ENCODE assay signal across 11 cellular contexts in genomic region chr3:183638092-183638644, GRCh38. TPM values are rescaled to one million over a fixed set of nuclear protein-coding genes. Genes with fewer than 3 reads are reported as not detected.
DNase-seq lines count a peak whose midpoint lies in the region; ATAC-seq and TF ChIP-seq lines count a peak whose summit lies in the region.
"Had no signal": no experiment of that assay in that cellular context is flagged by ENCODE, and none has a peak within 500 bp of the region (broad histone marks: within the 10 kb centered on the region; RNA-seq: fewer than 3 reads in every experiment).

No MANE protein-coding gene starts in this region.

- no peaks in the 10 kb centered on the region for H3K4me1 ChIP-seq in parathyroid adenoma

- H3K79me2 ChIP-seq in parathyroid adenoma = peaks cover 41% of the 10 kb centered on the region

- DNase-seq in NCI-H510A treated with DMSO at 0.1 percent for 48 hours (lab: John Stamatoyannopoulos, UW) (peak; percentile 13), NCI-H510A (lab: John Stamatoyannopoulos, UW) (no peak), MV-4-11 (lab: John Stamatoyannopoulos, UW) (peak; percentile 4), dermis blood vessel endothelial cell (peak; percentile 36), A172 (ENCODE audit: low spot score) (no peak)
- DNase-seq in activated CD4-positive, CD25-positive, alpha-beta regulatory T cell (lab: John Stamatoyannopoulos, UW) = no peak
- DNase-seq: amygdala; stimulated activated CD4-positive, alpha-beta T cell treated with anti-CD3 and anti-CD28 coated beads, Interleukin-4, amount 100 ng/mL, for 1 hour; T-helper 9 cell had no signal

- no peak for ATAC-seq in GM18868 (IDR thresholded peaks at IDR 0.05; ENCODE audit: unreplicated experiment)

- H2AFZ ChIP-seq in parathyroid adenoma = no peak overlapping the region

- no peak overlapping the region for H3K9ac ChIP-seq in parathyroid adenoma

- H3K27ac ChIP-seq in parathyroid adenoma = peak overlapping the region; percentile 99

- H3K36me3 ChIP-seq in parathyroid adenoma (ENCODE audit: control insufficient read depth, insufficient read depth, low read length) = no peaks in the 10 kb centered on the region

- H3K9me3 ChIP-seq in parathyroid adenoma (ENCODE audit: control insufficient read depth, low read length) = no peaks in the 10 kb centered on the region

- H3K27me3 ChIP-seq in parathyroid adenoma (ENCODE audit: control insufficient read depth, insufficient read depth, low read length) = no peaks in the 10 kb centered on the region

- peak overlapping the region; percentile 77 for H3K4me2 ChIP-seq in parathyroid adenoma (ENCODE audit: low read length)

- H3K4me3 ChIP-seq in parathyroid adenoma (ENCODE audit: low read depth, low read length) = peak overlapping the region; percentile 99

- TF ChIP-seq CTCF in parathyroid adenoma (IDR thresholded peaks at IDR 0.05) = no peak

RNA-seq across cellular contexts. Expression of gene KLHL24, which starts 2.7 kb away (rescaled TPM):
- total RNA-seq in dermis blood vessel endothelial cell = 102 and 139 TPM in 2 replicates
- total RNA-seq in A172 (2014; rRNA removed; shearing (Covaris generic)) = 41.2 and 41.3 TPM in 2 replicates

RNA-seq across cellular contexts. Expression of gene YEATS2, which starts 59.4 kb away (rescaled TPM):
- 40.8 and 41.1 TPM in 2 replicates for total RNA-seq in dermis blood vessel endothelial cell
- total RNA-seq in A172 (2014; rRNA removed; shearing (Covaris generic)) = 17.8 and 20.7 TPM in 2 replicates

Comparison
In these comparisons a context has a peak if more than half of its experiments do, and no peak if none do; other contexts are left out.
1. DNase-seq: peak in NCI-H510A treated with DMSO at 0.1 percent for 48 hours (single experiment), MV-4-11 (single experiment) and dermis blood vessel endothelial cell (single experiment); none in NCI-H510A (single experiment), activated CD4-positive, CD25-positive, alpha-beta regulatory T cell (0 of 4) and A172 (single experiment).